9 cellular contexts compared by ENCODE assay signal in genomic region chr17:29133146-29133713, GRCh38. TPM values are rescaled to one million over a fixed set of nuclear protein-coding genes. Genes with fewer than 3 reads are reported as not detected.
DNase-seq lines count a peak whose midpoint lies in the region; ATAC-seq and TF ChIP-seq lines count a peak whose summit lies in the region.
"Had no signal": no experiment of that assay in that cellular context is flagged by ENCODE, and none has a peak within 500 bp of the region (broad histone marks: within the 10 kb centered on the region; RNA-seq: fewer than 3 reads in every experiment).

No MANE protein-coding gene starts in this region.

- no peaks in the 10 kb centered on the region for H3K36me3 ChIP-seq in brain microvascular endothelial cell (replicated peaks)
- no peaks in the 10 kb centered on the region for H3K36me3 ChIP-seq in uterus

- ATAC-seq in HG03196 (IDR thresholded peaks at IDR 0.05; ENCODE audit: unreplicated experiment): no peak

- H3K27me3 ChIP-seq in brain microvascular endothelial cell (replicated peaks) (no peaks in the 10 kb centered on the region), uterus (no peaks in the 10 kb centered on the region)

- no peaks in the 10 kb centered on the region for H3K27me3 Mint-ChIP-seq in activated T-cell treated with anti-CD3 and anti-CD28 coated beads, Interleukin-2, amount 50 U/mL, for 24 hours

- H3K4me3 Mint-ChIP-seq in activated T-cell treated with anti-CD3 and anti-CD28 coated beads, Interleukin-2, amount 50 U/mL, for 24 hours: no peak overlapping the region

- in situ Hi-C loops in brain microvascular endothelial cell (cut with HindIII; ENCODE audit: low pct_ligation_motif_present, low sequenced_read_pairs): no loop called here
- in situ Hi-C loops in GM13976 (cut with MboI; ENCODE audit: low sequenced_read_pairs, unreplicated experiment): no loop called here

- peaks cover 9 to 21% of the 10 kb centered on the region in 2 donors for H3K4me1 ChIP-seq in uterus

- no peak for TF ChIP-seq POLR2A in uterus (IDR thresholded peaks at IDR 0.05)

- no peak overlapping the region for H3K4me3 ChIP-seq in brain microvascular endothelial cell (ENCODE audit: low read depth, low read length)
- H3K4me3 ChIP-seq in uterus: no peak overlapping the region

- peaks cover 16% of the 10 kb centered on the region for H3K36me3 Mint-ChIP-seq in activated T-cell treated with anti-CD3 and anti-CD28 coated beads, Interleukin-2, amount 50 U/mL, for 24 hours (ENCODE audit: low read depth)

- no peak for DNase-seq in activated T-cell treated with anti-CD3 and anti-CD28 coated beads, Interleukin-2, amount 50 U/mL, for 24 hours
- no peak for DNase-seq in activated T-cell treated with anti-CD3 and anti-CD28 coated beads, Interleukin-2, amount 50 U/mL, for 1 hour
- peak; percentile 74 for DNase-seq in brain microvascular endothelial cell
- peak; percentile 61 for DNase-seq in iPS-NIHi7 (ENCODE audit: extremely low spot score)
- peak; percentile 54 to 77 for DNase-seq in uterus
- DNase-seq in GM13976 (ENCODE audit: low spot score): no peak
- no peak for DNase-seq in SIG-M5 (lab: John Stamatoyannopoulos, UW)
- DNase-seq: NCI-H1694 treated with DMSO at 0.1 percent for 48 hours had no signal

- no peak overlapping the region for H3K27ac ChIP-seq in brain microvascular endothelial cell
- H3K27ac ChIP-seq in uterus: peak overlapping the region; percentile 81

- intact Hi-C loops in uterus (cut with DNase I; ENCODE audit: low total_unique reads): no loop called here

- H3K9me3 Mint-ChIP-seq in activated T-cell treated with anti-CD3 and anti-CD28 coated beads, Interleukin-2, amount 50 U/mL, for 24 hours: no peaks in the 10 kb centered on the region

- H3K27ac Mint-ChIP-seq in activated T-cell treated with anti-CD3 and anti-CD28 coated beads, Interleukin-2, amount 50 U/mL, for 24 hours: peak overlapping the region; percentile 88

- TF ChIP-seq CTCF in brain microvascular endothelial cell (IDR thresholded peaks at IDR 0.05; ENCODE audit: low read depth, low read length, missing control alignments) (no peak), uterus (IDR thresholded peaks at IDR 0.05) (no peak), GM13976 (IDR thresholded peaks at IDR 0.05; ENCODE audit: borderline replicate concordance, control extremely low read depth, extremely low read depth, insufficient read depth, missing control alignments) (no peak)

- no peaks in the 10 kb centered on the region for H3K9me3 ChIP-seq in uterus

- peaks cover 67% of the 10 kb centered on the region for H3K4me1 Mint-ChIP-seq in activated T-cell treated with anti-CD3 and anti-CD28 coated beads, Interleukin-2, amount 50 U/mL, for 24 hours (ENCODE audit: low read depth)

RNA-seq across cellular contexts. Expression of gene MYO18A, which starts 47.0 kb away (rescaled TPM):
- total RNA-seq in uterus: 100 to 1,000 TPM in 1 of 4 donors, 10 to 100 TPM in 3; 33.2 to 104 (median 59.3) TPM

Comparison
In these comparisons a context has a peak if more than half of its experiments do, and no peak if none do; other contexts are left out.
1. DNase-seq: peak in brain microvascular endothelial cell (single experiment), iPS-NIHi7 (single experiment) and uterus (2 of 2); none in activated T-cell treated with anti-CD3 and anti-CD28 coated beads, Interleukin-2, amount 50 U/mL, for 24 hours (single experiment), activated T-cell treated with anti-CD3 and anti-CD28 coated beads, Interleukin-2, amount 50 U/mL, for 1 hour (single experiment), GM13976 (single experiment) and SIG-M5 (single experiment).